In genomic region chr12:47945341-47945728, GRCh38 we compare ENCODE assay signal across 29 cellular contexts. TPM values are rescaled to one million over a fixed set of nuclear protein-coding genes. Genes with fewer than 3 reads are reported as not detected.
"Had no signal": no experiment of that assay in that cellular context is flagged by ENCODE, and none has a peak within 500 bp of the region (broad histone marks: within the 10 kb centered on the region; RNA-seq: fewer than 3 reads in every experiment).

No MANE protein-coding gene starts in this region.

- H3K4me1 ChIP-seq: uterus had no signal

- H3K4me3 ChIP-seq: left lung, lung, skin epidermis, stomach, suprapubic skin, uterus had no signal

- H3K4me1 Mint-ChIP-seq: endodermal cell had no signal

- H3K9me3 Mint-ChIP-seq: activated CD4-positive, alpha-beta T cell treated with anti-CD3 and anti-CD28 coated beads, Interleukin-2, amount 10 ng/mL, durations not matched to agents 7 days and 5 days; activated naive CD8-positive, alpha-beta T cell treated with anti-CD3 and anti-CD28 coated beads, Interleukin-2, amount 10 ng/mL, durations not matched to agents 7 days and 5 days; activated T-helper 1 cell treated with anti-CD3 and anti-CD28 coated beads, Interleukin-12 subunit alpha, Interleukin-12 subunit beta, Interleukin-2, Interleukin-4 antibody, amounts not matched to agents 30 ng/mL and 10 ng/mL and 1 ng/mL, durations not matched to agents 14 hours and 24 hours and 36 hours; endodermal cell; mesothelial cell of epicardium; stimulated activated effector memory CD8-positive, alpha-beta T cell treated with anti-CD3 and anti-CD28 coated beads, Interleukin-12 subunit alpha, Interleukin-12 subunit beta, amount 100 ng/mL, for 72 hours; T-helper 2 cell treated with Interferon-gamma antibody and Interleukin-4, amounts not matched to agents 5 μg/mL and 100 μg/mL, for 36 hours had no signal

- H3K36me3 Mint-ChIP-seq: activated naive CD8-positive, alpha-beta T cell treated with anti-CD3 and anti-CD28 coated beads, Interleukin-2, amount 10 ng/mL, durations not matched to agents 7 days and 5 days; mesothelial cell of epicardium; stimulated activated effector memory CD8-positive, alpha-beta T cell treated with anti-CD3 and anti-CD28 coated beads, Interleukin-12 subunit alpha, Interleukin-12 subunit beta, amount 100 ng/mL, for 72 hours had no signal

- H3K27ac Mint-ChIP-seq: activated CD4-positive, alpha-beta T cell treated with anti-CD3 and anti-CD28 coated beads, Interleukin-2, amount 10 ng/mL, durations not matched to agents 7 days and 5 days; activated CD8-positive, alpha-beta T cell treated with anti-CD3 and anti-CD28 coated beads, Interleukin-2, amount 10 ng/mL, durations not matched to agents 7 days and 5 days; activated naive CD8-positive, alpha-beta T cell treated with anti-CD3 and anti-CD28 coated beads, Interleukin-2, amount 10 ng/mL, durations not matched to agents 7 days and 5 days; activated T-helper 1 cell treated with anti-CD3 and anti-CD28 coated beads, Interleukin-12 subunit alpha, Interleukin-12 subunit beta, Interleukin-2, Interleukin-4 antibody, amounts not matched to agents 30 ng/mL and 10 ng/mL and 1 ng/mL, durations not matched to agents 14 hours and 24 hours and 36 hours; endodermal cell; mesothelial cell of epicardium; progenitor cell of endocrine pancreas; T-helper 2 cell treated with Interferon-gamma antibody and Interleukin-4, amounts not matched to agents 5 μg/mL and 100 μg/mL, for 36 hours had no signal

- H3K27ac ChIP-seq: left lung, stomach, suprapubic skin, uterus, WERI-Rb-1 had no signal

- H3K27me3 ChIP-seq: uterus had no signal

- H3K4me3 Mint-ChIP-seq: activated CD4-positive, alpha-beta T cell treated with anti-CD3 and anti-CD28 coated beads, Interleukin-2, amount 10 ng/mL, durations not matched to agents 7 days and 5 days; activated CD8-positive, alpha-beta T cell treated with anti-CD3 and anti-CD28 coated beads, Interleukin-2, amount 10 ng/mL, durations not matched to agents 7 days and 5 days; activated naive CD8-positive, alpha-beta T cell treated with anti-CD3 and anti-CD28 coated beads, Interleukin-2, amount 10 ng/mL, durations not matched to agents 7 days and 5 days; activated T-helper 1 cell treated with anti-CD3 and anti-CD28 coated beads, Interleukin-12 subunit alpha, Interleukin-12 subunit beta, Interleukin-2, Interleukin-4 antibody, amounts not matched to agents 30 ng/mL and 10 ng/mL and 1 ng/mL, durations not matched to agents 14 hours and 24 hours and 36 hours; endodermal cell; mesothelial cell of epicardium; stimulated activated effector memory CD8-positive, alpha-beta T cell treated with anti-CD3 and anti-CD28 coated beads, Interleukin-12 subunit alpha, Interleukin-12 subunit beta, amount 100 ng/mL, for 72 hours; T-helper 2 cell treated with Interferon-gamma antibody and Interleukin-4, amounts not matched to agents 5 μg/mL and 100 μg/mL, for 36 hours had no signal

- DNase-seq: activated CD4-positive, alpha-beta T cell treated with anti-CD3 and anti-CD28 coated beads, Interleukin-2, amount 10 ng/mL, durations not matched to agents 7 days and 5 days; activated CD4-positive, CD25-positive, alpha-beta regulatory T cell treated with anti-CD3 and anti-CD28 coated beads, Interleukin-2, amount 50 U/mL, for 72 hours; activated CD8-positive, alpha-beta T cell treated with anti-CD3 and anti-CD28 coated beads, Interleukin-2, amount 10 ng/mL, durations not matched to agents 7 days and 5 days; activated naive CD8-positive, alpha-beta T cell treated with anti-CD3 and anti-CD28 coated beads, Interleukin-2, amount 10 ng/mL, durations not matched to agents 7 days and 5 days; amniotic stem cell; cerebellar nuclear complex; cortex of kidney; endodermal cell; kidney; left lung; occipital lobe; right cardiac atrium; stimulated activated CD4-positive, alpha-beta T cell treated with anti-CD3 and anti-CD28 coated beads, Interleukin-2, amount 100 ng/mL, for 24 hours; stomach; trophoblast cell; uterus; WERI-Rb-1 had no signal

- H3K36me3 ChIP-seq: left lung, stomach, suprapubic skin, uterus, WERI-Rb-1 had no signal

- ATAC-seq: activated CD8-positive, alpha-beta T cell treated with anti-CD3 and anti-CD28 coated beads, Interleukin-2, amount 10 ng/mL, durations not matched to agents 7 days and 5 days; left lung; right cardiac atrium; SK-N-SH treated with all-trans-retinoic acid at 6 μM for 48 hours; stimulated activated effector memory CD8-positive, alpha-beta T cell treated with anti-CD3 and anti-CD28 coated beads, Interleukin-12 subunit alpha, Interleukin-12 subunit beta, amount 100 ng/mL, for 72 hours had no signal

- FAIRE-seq: kidney, TTC549 had no signal

- H3K9me3 ChIP-seq: left lung, stomach, suprapubic skin, uterus had no signal

RNA-seq across cellular contexts. Expression of gene VDR, which starts 40.5 kb away (rescaled TPM):
- total RNA-seq: occipital lobe had no signal
- polyA plus RNA-seq: neural cell had no signal

RNA-seq across cellular contexts. Expression of gene COL2A1, which starts 58.9 kb away (rescaled TPM):
- total RNA-seq: activated CD4-positive, alpha-beta T cell treated with anti-CD3 and anti-CD28 coated beads, Interleukin-2, amount 10 ng/mL, durations not matched to agents 7 days and 5 days; activated CD8-positive, alpha-beta T cell treated with anti-CD3 and anti-CD28 coated beads, Interleukin-2, amount 10 ng/mL, durations not matched to agents 7 days and 5 days; activated naive CD8-positive, alpha-beta T cell treated with anti-CD3 and anti-CD28 coated beads, Interleukin-2, amount 10 ng/mL, durations not matched to agents 7 days and 5 days; fibroblast of lung; kidney; right cardiac atrium; suprapubic skin had no signal
- polyA plus RNA-seq: fibroblast of lung had no signal
